ENCODE assay signal across 9 cellular contexts in genomic region chr12:39620664-39621658, GRCh38. TPM values are rescaled to one million over a fixed set of nuclear protein-coding genes. Genes with fewer than 3 reads are reported as not detected.
DNase-seq lines count a peak whose midpoint lies in the region; ATAC-seq and TF ChIP-seq lines count a peak whose summit lies in the region.
"Had no signal": no experiment of that assay in that cellular context is flagged by ENCODE, and none has a peak within 500 bp of the region (broad histone marks: within the 10 kb centered on the region; RNA-seq: fewer than 3 reads in every experiment).

No MANE protein-coding gene starts in this region.

- no peak overlapping the region for H2BK20ac ChIP-seq in IMR-90 (ENCODE audit: low read depth, low read length)

- peak overlapping the region; percentile 90 for H3K4me2 ChIP-seq in BLaER1
- H3K4me2 ChIP-seq in IMR-90 (ENCODE audit: low read depth, low read length): peak overlapping the region; percentile 69; the same call in 1 of the 2 replicates

- TF ChIP-seq RAD21 in IMR-90 (IDR thresholded peaks at IDR 0.05; ENCODE audit: low read length): no peak

- H3K4me1 ChIP-seq in BLaER1 (peaks cover 44% of the 10 kb centered on the region), IMR-90 (ENCODE audit: control insufficient read depth, insufficient read depth, low read length) (no peaks in the 10 kb centered on the region)

- no peak overlapping the region for H3K56ac ChIP-seq in IMR-90 (ENCODE audit: extremely low read depth, insufficient read depth, low read length)

- H3K9me3 ChIP-seq in BLaER1 (no peaks in the 10 kb centered on the region), IMR-90 (ENCODE audit: control insufficient read depth, insufficient read depth, low read length) (no peaks in the 10 kb centered on the region)
- H3K9me3 ChIP-seq: neutrophil had no signal

- H2AK9ac ChIP-seq in IMR-90 (replicated peaks; ENCODE audit: low read depth, low read length, poor library complexity): no peak overlapping the region

- no peak overlapping the region for H2BK5ac ChIP-seq in IMR-90 (ENCODE audit: low read depth, low read length, poor library complexity, severe bottlenecking)

- no TSS peak for BruUV-seq in IMR-90 (replicated peaks; lab: Mats Ljungman, UMichigan)

- in situ Hi-C loops in IMR-90 (cut with MboI; ENCODE audit: low sequenced_read_pairs): loop anchor here (25.0 kb wide), 1 partner anchor 309 kb away; no protein-coding TSS in a partner anchor

- no peak overlapping the region for H3K23ac ChIP-seq in IMR-90 (ENCODE audit: low read depth, low read length)

- no peak overlapping the region for H2AFZ ChIP-seq in IMR-90 (replicated peaks; ENCODE audit: low read length, poor library complexity)

- H2BK15ac ChIP-seq in IMR-90 (ENCODE audit: low read depth, low read length): no peak overlapping the region

- TF ChIP-seq CTCF in GM20000 (IDR thresholded peaks at IDR 0.05; ENCODE audit: extremely low read depth, missing control alignments) (no peak), IMR-90 (conservative IDR thresholded peaks at IDR 0.05; ENCODE audit: low read depth, low read length) (no peak), kidney epithelial cell (IDR thresholded peaks at IDR 0.05; ENCODE audit: insufficient read depth, low read length, poor library complexity, severe bottlenecking) (no peak)

- CTCF ChIA-PET in IMR-90 (lab: Yijun Ruan, JAX): no interaction called here

- H3K4ac ChIP-seq in IMR-90 (ENCODE audit: low read depth, low read length): no peak overlapping the region

- dilution Hi-C loops in IMR-90 (cut with HindIII; ENCODE audit: low sequenced_read_pairs, unreplicated experiment): no loop called here

- no peaks in the 10 kb centered on the region for H4K20me1 ChIP-seq in BLaER1
- H4K20me1 ChIP-seq in IMR-90 (ENCODE audit: insufficient read depth, low read length): no peaks in the 10 kb centered on the region

- H3K27ac ChIP-seq in BLaER1 (peak overlapping the region; percentile 81), IMR-90 (ENCODE audit: insufficient read depth, low read length) (no peak overlapping the region)
- H3K27ac ChIP-seq: neutrophil had no signal

- no peak for TF ChIP-seq POLR2A in IMR-90 (IDR thresholded peaks at IDR 0.05; ENCODE audit: low read depth, low read length)

- no peak overlapping the region for H2BK120ac ChIP-seq in IMR-90 (ENCODE audit: low read depth, low read length)

- WGBS in IMR-90 (ENCODE audit: extremely low coverage in 2 of 2, insufficient read length in 1 of 2), 2 experiments: no CpG with 5 or more reads among the region's 11 CpGs

- no peak for ATAC-seq in IMR-90 (ENCODE audit: low read depth)

- H3K9ac ChIP-seq in BLaER1: peak overlapping the region; percentile 76
- H3K9ac ChIP-seq in IMR-90 (ENCODE audit: low read depth, low read length): no peak overlapping the region

- H3K9me1 ChIP-seq in IMR-90 (ENCODE audit: insufficient read depth, low read length): no peaks in the 10 kb centered on the region

- no peak overlapping the region for H4K8ac ChIP-seq in IMR-90 (ENCODE audit: low read depth in 2 of 2, low read length in 2 of 2)

- POLR2A ChIA-PET in IMR-90 (lab: Charles Lee; ENCODE audit: unreplicated experiment): no interaction called here

- H3K18ac ChIP-seq in IMR-90 (ENCODE audit: low read depth, low read length): no peak overlapping the region

- DNase-seq in GM20000 (ENCODE audit: low spot score): peak; percentile 37
- no peak for DNase-seq in IMR-90
- peak; percentile 46 for DNase-seq in activated effector memory CD4-positive, alpha-beta T cell treated with Interleukin-2 at 50 U/mL for 16 hours
- no peak for DNase-seq in kidney epithelial cell (ENCODE audit: low read depth)
- DNase-seq in stimulated activated CD8-positive, alpha-beta memory T cell treated with anti-CD3 and anti-CD28 coated beads, Interleukin-12 subunit alpha, Interleukin-12 subunit beta, amount 100 ng/mL, for 4 hours (ENCODE audit: low read depth): peak; percentile 1
- DNase-seq in A172 (ENCODE audit: low spot score): no peak
- DNase-seq in NCI-H2081 (lab: John Stamatoyannopoulos, UW): no peak

- no peak overlapping the region for H4K5ac ChIP-seq in IMR-90 (ENCODE audit: low read depth, low read length)

- H2AK5ac ChIP-seq in IMR-90 (ENCODE audit: low read depth, low read length): no peak overlapping the region

- H4K91ac ChIP-seq in IMR-90 (ENCODE audit: insufficient read depth, low read depth, low read length): no peak overlapping the region

- no peaks in the 10 kb centered on the region for H3K79me1 ChIP-seq in IMR-90 (ENCODE audit: low read depth in 1 of 2, low read length in 2 of 2)

- H3K36me3 ChIP-seq in BLaER1 (no peaks in the 10 kb centered on the region), IMR-90 (ENCODE audit: control insufficient read depth, insufficient read depth, low read length) (no peaks in the 10 kb centered on the region), kidney epithelial cell (ENCODE audit: control insufficient read depth, insufficient read depth, low read length) (no peaks in the 10 kb centered on the region)
- H3K36me3 ChIP-seq: neutrophil had no signal

- H3K4me3 ChIP-seq in BLaER1: peak overlapping the region; percentile 71
- peak overlapping the region; percentile 45; the same call in 1 of the 2 replicates for H3K4me3 ChIP-seq in IMR-90 (ENCODE audit: insufficient read depth, low read depth, low read length)
- peak overlapping the region; percentile 53 for H3K4me3 ChIP-seq in kidney epithelial cell (ENCODE audit: low read depth, low read length)

- H3K14ac ChIP-seq in IMR-90 (replicated peaks; ENCODE audit: low read depth, low read length): no peak overlapping the region

- no peaks in the 10 kb centered on the region for H3K27me3 ChIP-seq in BLaER1
- no peaks in the 10 kb centered on the region for H3K27me3 ChIP-seq in IMR-90 (ENCODE audit: control insufficient read depth, insufficient read depth, low read length)
- no peaks in the 10 kb centered on the region for H3K27me3 ChIP-seq in kidney epithelial cell (ENCODE audit: control insufficient read depth, insufficient read depth, low read length)

- intact Hi-C loops in IMR-90 (cut with micrococcal nuclease): loop anchor here (10.0 kb wide), 1 partner anchor 296 kb away; no protein-coding TSS in a partner anchor

TF ChIP-seq in IMR-90, 13 proteins besides CTCF, POLR2A, EP300 and RAD21:
- no peak for TF ChIP-seq FOS (IDR thresholded peaks at IDR 0.05; ENCODE audit: low read depth, low read length)
- TF ChIP-seq NFE2L2 (IDR thresholded peaks at IDR 0.05; ENCODE audit: low read depth, low read length): no peak
- no peak for TF ChIP-seq ELK1 (IDR thresholded peaks at IDR 0.05; ENCODE audit: borderline replicate concordance, low read depth, low read length)
- TF ChIP-seq SMC3 (IDR thresholded peaks at IDR 0.05; ENCODE audit: low read depth, low read length): no peak
- no peak for TF ChIP-seq MAFK (IDR thresholded peaks at IDR 0.05; ENCODE audit: low read depth, low read length)
- TF ChIP-seq MAZ (IDR thresholded peaks at IDR 0.05; ENCODE audit: borderline replicate concordance, low read depth, low read length): no peak
- TF ChIP-seq CEBPB (IDR thresholded peaks at IDR 0.05; ENCODE audit: low read depth, low read length): no peak
- TF ChIP-seq, protein P1, sequence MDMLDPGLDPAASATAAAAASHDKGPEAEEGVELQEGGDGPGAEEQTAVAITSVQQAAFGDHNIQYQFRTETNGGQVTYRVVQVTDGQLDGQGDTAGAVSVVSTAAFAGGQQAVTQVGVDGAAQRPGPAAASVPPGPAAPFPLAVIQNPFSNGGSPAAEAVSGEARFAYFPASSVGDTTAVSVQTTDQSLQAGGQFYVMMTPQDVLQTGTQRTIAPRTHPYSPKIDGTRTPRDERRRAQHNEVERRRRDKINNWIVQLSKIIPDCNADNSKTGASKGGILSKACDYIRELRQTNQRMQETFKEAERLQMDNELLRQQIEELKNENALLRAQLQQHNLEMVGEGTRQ (IDR thresholded peaks at IDR 0.05; ENCODE audit: low read depth, low read length): no peak
- TF ChIP-seq CHD1 (IDR thresholded peaks at IDR 0.05; ENCODE audit: low read depth, low read length): no peak
- no peak for TF ChIP-seq MXI1 (IDR thresholded peaks at IDR 0.05; ENCODE audit: borderline replicate concordance, low read depth, low read length)
- TF ChIP-seq RCOR1 (IDR thresholded peaks at IDR 0.05; ENCODE audit: insufficient replicate concordance, low read length): no peak
- TF ChIP-seq RFX5 (IDR thresholded peaks at IDR 0.05; ENCODE audit: low read depth, low read length): no peak
- TF ChIP-seq BHLHE40 (IDR thresholded peaks at IDR 0.05; ENCODE audit: low read depth, low read length): no peak
TF ChIP-seq in IMR-90: peak in this region for 0.

RNA-seq across cellular contexts. Expression of gene ABCD2, which starts 1.4 kb away (rescaled TPM):
- total RNA-seq in IMR-90 (2012; rRNA removed): not detected in 2 replicates
- not detected in 2 replicates for polyA plus RNA-seq in IMR-90 (2012; rRNA removed)
- polyA plus RNA-seq in IMR-90 (2012; cell fraction: cytosol; rRNA removed): not detected in 2 replicates
- polyA plus RNA-seq in IMR-90 (2012; cell fraction: nucleus; rRNA removed; ENCODE audit: low replicate concordance): not detected in 2 replicates
- total RNA-seq in kidney epithelial cell: not detected in 2 replicates
- not detected in 2 replicates for total RNA-seq in A172 (2014; rRNA removed; shearing (Covaris generic))

Comparison
In these comparisons a context has a peak if more than half of its experiments do, and no peak if none do; other contexts are left out.
1. DNase-seq: peak in GM20000 (single experiment), activated effector memory CD4-positive, alpha-beta T cell treated with Interleukin-2 at 50 U/mL for 16 hours (single experiment) and stimulated activated CD8-positive, alpha-beta memory T cell treated with anti-CD3 and anti-CD28 coated beads, Interleukin-12 subunit alpha, Interleukin-12 subunit beta, amount 100 ng/mL, for 4 hours (single experiment); none in IMR-90 (single experiment), kidney epithelial cell (single experiment), A172 (single experiment) and NCI-H2081 (0 of 2).
2. Peak in every context shown above with its lines, with median percentiles within 50 percentile points of each other: H3K4me3 ChIP-seq.